ENCODE assay signal across 1 cellular context in genomic region chr19:46347572-46347883, GRCh38.
TF ChIP-seq lines count a peak whose summit lies in the region.

No MANE protein-coding gene starts in this region.

TF ChIP-seq in WTC11, 78 proteins besides CTCF, POLR2A, EP300 and RAD21 (continued from another document):
- TF ChIP-seq CDX4 (CRISPR knock-in tag; IDR thresholded peaks at IDR 0.05; ENCODE audit: borderline replicate concordance) (no peak), NR3C1 (CRISPR knock-in tag; conservative IDR thresholded peaks at IDR 0.05; ENCODE audit: low read depth) (no peak), JAZF1 (CRISPR knock-in tag; IDR thresholded peaks at IDR 0.05) (no peak), SMAD3 (CRISPR knock-in tag; IDR thresholded peaks at IDR 0.05; ENCODE audit: borderline replicate concordance) (no peak), AR (CRISPR knock-in tag; IDR thresholded peaks at IDR 0.05) (no peak), EMX1 (CRISPR knock-in tag; IDR thresholded peaks at IDR 0.05) (no peak)
